21 cellular contexts compared by ENCODE assay signal in the genomic region with DNA sequence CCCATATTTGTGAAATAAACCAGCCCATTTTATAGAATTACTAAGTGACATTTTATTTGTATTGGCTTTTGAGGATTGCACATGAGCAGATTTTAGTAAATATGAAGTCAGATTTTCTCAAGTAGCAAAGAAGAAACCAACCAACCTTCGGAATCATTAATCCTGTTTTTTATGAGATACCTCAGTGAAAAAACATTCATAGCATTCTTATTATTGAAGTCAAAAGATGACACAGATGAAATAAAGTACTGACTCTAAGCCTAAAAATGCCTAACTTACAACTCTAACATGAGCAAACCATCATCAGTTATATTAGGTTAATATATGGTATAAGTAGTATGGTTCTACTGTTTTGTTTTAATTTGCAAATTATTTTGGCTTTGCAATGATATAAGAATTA. TPM values are rescaled to one million over a fixed set of nuclear protein-coding genes. Genes with fewer than 3 reads are reported as not detected.
A peak's percentile ranks its signal among the peaks of the same experiment; 100 is the strongest.
DNase-seq lines count a peak whose midpoint lies in the region; ATAC-seq, FAIRE-seq and TF ChIP-seq lines count a peak whose summit lies in the region.
"Had no signal": no experiment of that assay in that cellular context is flagged by ENCODE, and none has a peak within 500 bp of the region (broad histone marks: within the 10 kb centered on the region; RNA-seq: fewer than 3 reads in every experiment).

No MANE protein-coding gene starts in this region.

- no peaks in the 10 kb centered on the region for H3K9me3 ChIP-seq in GM23248 (ENCODE audit: low read depth)
- H3K9me3 ChIP-seq in pancreas: no peaks in the 10 kb centered on the region
- no peaks in the 10 kb centered on the region for H3K9me3 ChIP-seq in mucosa of descending colon
- H3K9me3 ChIP-seq: BE2C, MG63 had no signal

- H3K27me3 ChIP-seq in ACC112 (ENCODE audit: insufficient read depth, low read length) (no peaks in the 10 kb centered on the region), GM23248 (replicated peaks; ENCODE audit: insufficient read depth) (no peaks in the 10 kb centered on the region), pancreas (no peaks in the 10 kb centered on the region)
- H3K27me3 ChIP-seq: BE2C, MG63 had no signal

- in situ Hi-C loops in GM23248 (cut with MboI): no loop called here

- H3K4me3 Mint-ChIP-seq in chondrocyte (ENCODE audit: unreplicated experiment): peak overlapping the region; percentile 28
- H3K4me3 Mint-ChIP-seq: CD4-positive, CD25-positive, alpha-beta regulatory T cell; H9 had no signal

- peaks cover 30% of the 10 kb centered on the region for H3K4me1 ChIP-seq in ACC112 (ENCODE audit: control insufficient read depth, insufficient read depth, low read length, unreplicated experiment)
- H3K4me1 ChIP-seq in GM23248 (ENCODE audit: insufficient read depth): peaks cover 32% of the 10 kb centered on the region
- no peaks in the 10 kb centered on the region for H3K4me1 ChIP-seq in pancreas
- no peaks in the 10 kb centered on the region for H3K4me1 ChIP-seq in mucosa of descending colon (ENCODE audit: low read depth)
- H3K4me1 ChIP-seq: BE2C had no signal

- peak; percentile 63 for DNase-seq in GM23248
- DNase-seq in chondrocyte (ENCODE audit: low spot score): no peak
- DNase-seq in pancreas: no peak
- no peak for DNase-seq in NCI-H1436 treated with DMSO at 0.1 percent for 48 hours (lab: John Stamatoyannopoulos, UW)
- no peak for DNase-seq in cerebellar cortex (ENCODE audit: low spot score)
- no peak for DNase-seq in activated CD4-positive, alpha-beta T cell treated with anti-CD3 and anti-CD28 coated beads for 48 hours
- DNase-seq in mucosa of descending colon: no peak
- DNase-seq: BE2C; CD4-positive, CD25-positive, alpha-beta regulatory T cell; H9; MG63; NCI-H1417; NCI-H187 treated with DMSO at 0.1 percent for 48 hours; NCI-H2107; NCI-H510A; NCI-H748 treated with DMSO at 0.1 percent for 48 hours; SIG-M5 had no signal

- FAIRE-seq in pancreas (lab: Jason Lieb, UNC): peak; percentile 75
- FAIRE-seq: GM12891, K562 had no signal

- TF ChIP-seq CTCF in chondrocyte (IDR thresholded peaks at IDR 0.05) (no peak), pancreas (IDR thresholded peaks at IDR 0.05) (no peak), mucosa of descending colon (IDR thresholded peaks at IDR 0.05) (no peak)

- H3K4me3 ChIP-seq in ACC112 (ENCODE audit: low read depth, low read length) (no peak overlapping the region), GM23248 (no peak overlapping the region), pancreas (no peak overlapping the region), mucosa of descending colon (no peak overlapping the region)
- H3K4me3 ChIP-seq: K562, MG63 had no signal

- no peaks in the 10 kb centered on the region for H3K9me2 ChIP-seq in GM23248 (ENCODE audit: insufficient read depth)

- intact Hi-C loops in pancreas (cut with DNase I): no loop called here
- intact Hi-C loops in mucosa of descending colon (cut with DNase I, micrococcal nuclease): no loop called here

- H3K9ac ChIP-seq in GM23248: no peak overlapping the region

- peaks cover 57% of the 10 kb centered on the region for H3K36me3 Mint-ChIP-seq in chondrocyte (ENCODE audit: low read depth)
- H3K36me3 Mint-ChIP-seq: CD4-positive, CD25-positive, alpha-beta regulatory T cell had no signal

- H3K27ac Mint-ChIP-seq in chondrocyte (ENCODE audit: unreplicated experiment): peak overlapping the region; percentile 86
- H3K27ac Mint-ChIP-seq: CD4-positive, CD25-positive, alpha-beta regulatory T cell; H9 had no signal

- ATAC-seq in pancreas: no peak
- no peak for ATAC-seq in mucosa of descending colon
- ATAC-seq: K562 had no signal

- peaks cover 35% of the 10 kb centered on the region for H3K36me3 ChIP-seq in ACC112 (ENCODE audit: insufficient read depth, low read length)
- H3K36me3 ChIP-seq in GM23248 (ENCODE audit: low read depth): peaks cover 44% of the 10 kb centered on the region
- H3K36me3 ChIP-seq in pancreas: no peaks in the 10 kb centered on the region
- H3K36me3 ChIP-seq in mucosa of descending colon (ENCODE audit: low read depth): no peaks in the 10 kb centered on the region
- H3K36me3 ChIP-seq: MG63 had no signal

- peaks cover 91% of the 10 kb centered on the region for H3K4me1 Mint-ChIP-seq in chondrocyte (ENCODE audit: low read depth)
- H3K4me1 Mint-ChIP-seq: CD4-positive, CD25-positive, alpha-beta regulatory T cell had no signal

- H2AFZ ChIP-seq in ACC112 (ENCODE audit: low read length, unreplicated experiment): no peak overlapping the region
- no peak overlapping the region for H2AFZ ChIP-seq in GM23248

- peaks cover 86% of the 10 kb centered on the region for H3F3A ChIP-seq in GM23248 (ENCODE audit: insufficient read depth)

- H3K27ac ChIP-seq in ACC112 (ENCODE audit: low read depth, low read length) (peak overlapping the region; percentile 1; the same call in 1 of the 2 replicates), GM23248 (peak overlapping the region; percentile 49), pancreas (no peak overlapping the region)
- H3K27ac ChIP-seq: RWPE1 had no signal

- WGBS in GM23248 (ENCODE audit: low coverage in 1 of 2, low lambda C conversion rate in 2 of 2, missing lambda C conversion rate in 2 of 2), 2 experiments: 31 to 57% methylated on average over 1 of the region's 1 CpG
- 98% methylated on average over 1 of the region's 1 CpG for WGBS in pancreas, 2 donors

- H3K9me3 Mint-ChIP-seq in chondrocyte (ENCODE audit: low read depth): no peaks in the 10 kb centered on the region
- H3K9me3 Mint-ChIP-seq: H9 had no signal

- peaks cover 52% of the 10 kb centered on the region for H3K79me2 ChIP-seq in ACC112 (ENCODE audit: control insufficient read depth, insufficient read depth, low read length, unreplicated experiment)
- peaks cover 98% of the 10 kb centered on the region for H3K79me2 ChIP-seq in GM23248 (ENCODE audit: insufficient read depth)

- H3K27me3 Mint-ChIP-seq in chondrocyte (ENCODE audit: low read depth): no peaks in the 10 kb centered on the region

- H3K4me2 ChIP-seq in GM23248 (ENCODE audit: unreplicated experiment): peak overlapping the region; percentile 19

- no peaks in the 10 kb centered on the region for H4K20me1 ChIP-seq in GM23248 (ENCODE audit: insufficient read depth)

RNA-seq across cellular contexts. Expression of gene AGBL3, which starts 59.9 kb away (rescaled TPM):
- total RNA-seq in GM23248 (2014; rRNA removed; shearing (Covaris generic)): 2.4 TPM in 2 replicates
- polyA plus RNA-seq in GM23248 (2016; fragmentation: Nextera tagmentation; extraction: Ambion mirVana) (1.4 and 1.5 TPM in 2 replicates), pancreas (1 to 10 TPM in 1 of 2 donors, under 1 TPM in 1; 0.91 to 4.4 TPM)
- total RNA-seq in chondrocyte (0.30 to 0.94 TPM (median 0.69 TPM) in 3 replicates), pancreas (1 to 10 TPM in 5 of 6 donors, under 1 TPM in 1; 0.95 to 4.1 (median 2.7) TPM), mucosa of descending colon (1 to 10 TPM; 1.6 to 2.5 (median 1.9) TPM)

Comparison
In these comparisons a context has a peak if more than half of its experiments do, and no peak if none do; other contexts are left out.
1. H3K27ac ChIP-seq: peak in ACC112 (single experiment) and GM23248 (single experiment); none in pancreas (0 of 4).